In genomic region chr6:145814501-145815350, GRCh38 we compare ENCODE assay signal across 8 cellular contexts. TPM values are rescaled to one million over a fixed set of nuclear protein-coding genes. Genes with fewer than 3 reads are reported as not detected.
DNase-seq lines count a peak whose midpoint lies in the region; ATAC-seq and TF ChIP-seq lines count a peak whose summit lies in the region.

Gene FBXO30 (minus strand): TSS chr6:145814795. CDS start chr6:145806405, 8,390 bp downstream.

- H3K27me3 Mint-ChIP-seq in chondrocyte (ENCODE audit: low read depth): no peaks in the 10 kb centered on the region

- peak within 1 kb of the TSS; percentile 88 for H3K4me3 Mint-ChIP-seq in chondrocyte (ENCODE audit: unreplicated experiment)

- TF ChIP-seq CTCF in AG10803 (conservative IDR thresholded peaks at IDR 0.05; ENCODE audit: low read length) (peak; percentile 39), chondrocyte (IDR thresholded peaks at IDR 0.05) (peak; percentile 57)

- H3K4me1 Mint-ChIP-seq in chondrocyte (ENCODE audit: low read depth): peaks cover 42% of the 10 kb centered on the region

- ATAC-seq in GM19023 (IDR thresholded peaks at IDR 0.05; ENCODE audit: unreplicated experiment) (peak; percentile 76), HG03196 (IDR thresholded peaks at IDR 0.05; ENCODE audit: unreplicated experiment) (peak; percentile 76)

- no peaks in the 10 kb centered on the region for H3K9me3 Mint-ChIP-seq in chondrocyte (ENCODE audit: low read depth)

- H3K27ac Mint-ChIP-seq in chondrocyte (ENCODE audit: unreplicated experiment): peak within 1 kb of the TSS; percentile 97

- peaks cover 2% of the 10 kb centered on the region for H3K36me3 Mint-ChIP-seq in chondrocyte (ENCODE audit: low read depth)

- peak; percentile 87 for DNase-seq in AG10803 (ENCODE audit: low read depth)
- DNase-seq in NCI-H226: peak; percentile 81
- DNase-seq in activated CD4-positive, alpha-beta T cell treated with anti-CD3 and anti-CD28 coated beads for 1 hour: peak; percentile 77
- DNase-seq in chondrocyte (ENCODE audit: low spot score): peak; percentile 79
- peak; percentile 90 for DNase-seq in kidney tubule cell (ENCODE audit: low spot score)
- peak; percentile 51 to 74 (median 70) for DNase-seq in stimulated activated CD4-positive, alpha-beta T cell treated with anti-CD3 and anti-CD28 coated beads, Interleukin-1b, Interleukin-23, amount 100 ng/mL, for 24 hours (ENCODE audit: low read depth in 4 of 4, low spot score in 1 of 4)

- peak within 1 kb of the TSS; percentile 84 for H3K4me3 ChIP-seq in AG10803 (ENCODE audit: low read length)

RNA-seq across cellular contexts. Expression of gene FBXO30, which starts in this region (rescaled TPM):
- total RNA-seq in chondrocyte: 10.4 to 11.8 TPM (median 11.0 TPM) in 3 replicates

Comparison
In these comparisons a context has a peak if more than half of its experiments do, and no peak if none do; other contexts are left out.
1. Peak in every context shown above with its lines: DNase-seq, ATAC-seq and H3K4me3 ChIP-seq.